ENCODE assay signal across 28 cellular contexts in the genomic region with DNA sequence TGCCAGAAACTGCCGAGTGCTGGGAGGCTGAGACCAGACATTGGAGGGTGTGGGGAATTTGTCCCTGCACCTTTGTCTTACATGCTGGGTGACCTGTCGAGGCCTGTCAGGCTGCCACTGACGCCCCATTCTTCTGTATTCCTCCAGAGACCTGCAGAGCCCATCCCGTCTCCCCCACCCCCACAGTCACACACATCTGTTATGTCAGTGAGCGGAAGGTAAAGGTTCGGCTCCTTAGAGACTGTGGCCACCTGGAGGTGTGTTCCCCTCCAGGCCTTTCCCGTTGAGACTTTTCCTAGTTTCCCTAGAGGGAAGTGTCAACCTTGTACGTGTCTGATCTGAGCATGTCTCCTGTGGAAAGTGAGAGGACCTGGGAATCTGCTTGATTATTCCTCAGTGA.
DNase-seq lines count a peak whose midpoint lies in the region; ATAC-seq and TF ChIP-seq lines count a peak whose summit lies in the region.
"Had no signal": no experiment of that assay in that cellular context is flagged by ENCODE, and none has a peak within 500 bp of the region (broad histone marks: within the 10 kb centered on the region; RNA-seq: fewer than 3 reads in every experiment).

No MANE protein-coding gene starts in this region.

- CTCF ChIA-PET in mammary epithelial cell (lab: Charles Lee; ENCODE audit: low non-redundant PET) = no interaction called here
- CTCF ChIA-PET in MCF 10A (lab: Yijun Ruan, JAX) = interaction anchor here (0.6 kb wide), 1 partner anchor 63 kb away, joined by 3 read pairs; no protein-coding TSS in a partner anchor
- CTCF ChIA-PET in WTC11 (lab: Charles Lee) = interaction anchor here (0.6 to 1.2 kb wide), 3 partner anchors 26 to 112 kb away, joined by 3 read pairs; no protein-coding TSS in a partner anchor

- in situ Hi-C loops in mammary epithelial cell (cut with MboI; ENCODE audit: low sequenced_read_pairs in 2 of 2) = no loop called here

- no peak overlapping the region for H3K4me3 ChIP-seq in mammary epithelial cell (replicated peaks in 1 of 3; ENCODE audit: insufficient read depth in 1 of 3, low read depth in 2 of 3, low read length in 3 of 3)
- no peak overlapping the region for H3K4me3 ChIP-seq in urinary bladder (ENCODE audit: low read depth, low read length)
- H3K4me3 ChIP-seq: body of pancreas, right lobe of liver, SK-N-MC, thoracic aorta, vagina had no signal

- intact Hi-C loops in mammary epithelial cell (cut with micrococcal nuclease) = no loop called here
- intact Hi-C loops in MCF 10A (cut with micrococcal nuclease) = no loop called here

- H3K36me3 ChIP-seq in mammary epithelial cell (ENCODE audit: insufficient read depth, low read length) (no peaks in the 10 kb centered on the region), urinary bladder (ENCODE audit: insufficient read depth) (no peaks in the 10 kb centered on the region)
- H3K36me3 ChIP-seq: right lobe of liver, thoracic aorta, vagina had no signal

- H3K4me2 ChIP-seq in mammary epithelial cell (ENCODE audit: insufficient read depth, low read depth, low read length) = peak overlapping the region; percentile 9

- H3K9me3 ChIP-seq in mammary epithelial cell (replicated peaks; ENCODE audit: insufficient read depth, low read length) = no peaks in the 10 kb centered on the region
- H3K9me3 ChIP-seq: body of pancreas, neutrophil, right lobe of liver, thoracic aorta, vagina had no signal

- H3K4me1 ChIP-seq in mammary epithelial cell (ENCODE audit: insufficient read depth, low read length) (peaks cover 49% of the 10 kb centered on the region), foreskin keratinocyte (peaks cover 32% of the 10 kb centered on the region), urinary bladder (ENCODE audit: insufficient read depth) (no peaks in the 10 kb centered on the region)

- BruUV-seq in mammary epithelial cell (replicated peaks; lab: Mats Ljungman, UMichigan) (no TSS peak), MCF 10A (replicated peaks; lab: Mats Ljungman, UMichigan) (no TSS peak)

- H3K36me3 Mint-ChIP-seq in MCF 10A (ENCODE audit: insufficient read depth, unreplicated experiment) = peaks cover 8% of the 10 kb centered on the region
- peaks cover 18% of the 10 kb centered on the region for H3K36me3 Mint-ChIP-seq in WTC11
- H3K36me3 Mint-ChIP-seq: activated naive CD4-positive, alpha-beta T cell treated with anti-CD3 and anti-CD28 coated beads, Interleukin-2, amount 10 ng/mL, durations not matched to agents 7 days and 5 days had no signal

- H3K27me3 Mint-ChIP-seq in MCF 10A (ENCODE audit: insufficient read depth, unreplicated experiment) = no peaks in the 10 kb centered on the region
- H3K27me3 Mint-ChIP-seq in WTC11 (ENCODE audit: low read depth) = no peaks in the 10 kb centered on the region
- H3K27me3 Mint-ChIP-seq: stimulated activated naive CD8-positive, alpha-beta T cell treated with anti-CD3 and anti-CD28 coated beads, Interleukin-15, amount 100 ng/mL, for 72 hours had no signal

- POLR2A ChIA-PET in MCF 10A (lab: Yijun Ruan, JAX) = no interaction called here
- POLR2A ChIA-PET in WTC11 (lab: Charles Lee) = no interaction called here

- WGBS in mammary epithelial cell (ENCODE audit: low coverage, missing lambda C conversion rate) = 17% methylated on average over 6 of the region's 8 CpGs
- WGBS in urinary bladder = 86% methylated on average over 8 of the region's 8 CpGs

- H3K79me2 ChIP-seq in mammary epithelial cell (ENCODE audit: insufficient read depth, low read length) = no peaks in the 10 kb centered on the region

- ATAC-seq in WTC11 = peak; percentile 79
- peak; percentile 66 for ATAC-seq in foreskin keratinocyte
- no peak for ATAC-seq in HG02571 (IDR thresholded peaks at IDR 0.05; ENCODE audit: unreplicated experiment)
- ATAC-seq: body of pancreas; naive thymus-derived CD4-positive, alpha-beta T cell; right lobe of liver; stimulated activated naive CD8-positive, alpha-beta T cell treated with anti-CD3 and anti-CD28 coated beads, Interleukin-15, amount 100 ng/mL, for 72 hours had no signal

- H3K4me1 Mint-ChIP-seq in MCF 10A (ENCODE audit: insufficient read depth, unreplicated experiment) (peaks cover 17% of the 10 kb centered on the region), WTC11 (peaks cover 46% of the 10 kb centered on the region)
- H3K4me1 Mint-ChIP-seq: activated naive CD4-positive, alpha-beta T cell treated with anti-CD3 and anti-CD28 coated beads, Interleukin-2, amount 10 ng/mL, durations not matched to agents 7 days and 5 days; CD14-positive monocyte had no signal

- H3K27me3 ChIP-seq in mammary epithelial cell (ENCODE audit: insufficient read depth, low read length) = no peaks in the 10 kb centered on the region
- H3K27me3 ChIP-seq in foreskin keratinocyte = no peaks in the 10 kb centered on the region
- H3K27me3 ChIP-seq: body of pancreas, neutrophil, right lobe of liver, vagina had no signal

- H3K27ac Mint-ChIP-seq in MCF 10A (ENCODE audit: low read depth, unreplicated experiment) (no peak overlapping the region), WTC11 (peak overlapping the region; percentile 71; the same call in 1 of the 2 replicates)
- H3K27ac Mint-ChIP-seq: activated naive CD4-positive, alpha-beta T cell treated with anti-CD3 and anti-CD28 coated beads, Interleukin-2, amount 10 ng/mL, durations not matched to agents 7 days and 5 days; CD14-positive monocyte; naive thymus-derived CD4-positive, alpha-beta T cell; stimulated activated naive CD8-positive, alpha-beta T cell treated with anti-CD3 and anti-CD28 coated beads, Interleukin-15, amount 100 ng/mL, for 72 hours had no signal

- dilution Hi-C loops in mammary epithelial cell (cut with HindIII; ENCODE audit: low sequenced_read_pairs) = no loop called here

- H3K9me3 Mint-ChIP-seq in MCF 10A (ENCODE audit: unreplicated experiment) (no peaks in the 10 kb centered on the region), WTC11 (0 out of 2 replicates have a peak, but pooled peaks cover 2% of the 10 kb centered on the region)
- H3K9me3 Mint-ChIP-seq: activated naive CD4-positive, alpha-beta T cell treated with anti-CD3 and anti-CD28 coated beads, Interleukin-2, amount 10 ng/mL, durations not matched to agents 7 days and 5 days; CD14-positive monocyte; naive thymus-derived CD4-positive, alpha-beta T cell; stimulated activated naive CD8-positive, alpha-beta T cell treated with anti-CD3 and anti-CD28 coated beads, Interleukin-15, amount 100 ng/mL, for 72 hours had no signal

- H4K20me1 ChIP-seq in mammary epithelial cell (ENCODE audit: insufficient read depth, low read length) = no peaks in the 10 kb centered on the region

- H3K4me3 Mint-ChIP-seq in MCF 10A (ENCODE audit: unreplicated experiment) (no peak overlapping the region), WTC11 (no peak overlapping the region)
- H3K4me3 Mint-ChIP-seq: activated naive CD4-positive, alpha-beta T cell treated with anti-CD3 and anti-CD28 coated beads, Interleukin-2, amount 10 ng/mL, durations not matched to agents 7 days and 5 days; CD14-positive monocyte; naive thymus-derived CD4-positive, alpha-beta T cell; stimulated activated naive CD8-positive, alpha-beta T cell treated with anti-CD3 and anti-CD28 coated beads, Interleukin-15, amount 100 ng/mL, for 72 hours had no signal

- H3K27ac ChIP-seq in mammary epithelial cell (ENCODE audit: insufficient read depth, low read depth, low read length) (no peak overlapping the region), foreskin keratinocyte (peak overlapping the region; percentile 59), urinary bladder (ENCODE audit: low read depth) (peak overlapping the region; percentile 44)
- H3K27ac ChIP-seq: body of pancreas, neutrophil, right lobe of liver, SK-N-MC, thoracic aorta, vagina had no signal

- peak overlapping the region; percentile 61 for H2AFZ ChIP-seq in mammary epithelial cell (ENCODE audit: low read depth, low read length)

- DNase-seq in mammary epithelial cell (peak; percentile 74), MCF 10A (ENCODE audit: unreplicated experiment) (no peak), WTC11 (ENCODE audit: low spot score) (no peak), foreskin keratinocyte (peak; percentile 79 to 84), T-helper 2 cell (no peak), DMS79 treated with DMSO at 0.1 percent for 48 hours (lab: John Stamatoyannopoulos, UW) (no peak)
- DNase-seq: activated CD4-positive, alpha-beta T cell treated with anti-CD3 and anti-CD28 coated beads, Interleukin-2, amount 50 U/mL, for 4 hours; activated naive CD4-positive, alpha-beta T cell treated with anti-CD3 and anti-CD28 coated beads, Interleukin-2, amount 10 ng/mL, durations not matched to agents 7 days and 5 days; body of pancreas; GF-D8; head of caudate nucleus; Karpas-422; midbrain; naive thymus-derived CD4-positive, alpha-beta T cell; NCI-H1436; NCI-H2081; NCI-H446; right lobe of liver; stimulated activated CD8-positive, alpha-beta memory T cell treated with anti-CD3 and anti-CD28 coated beads, Interleukin-4, amount 100 ng/mL, for 48 hours; stimulated activated naive CD8-positive, alpha-beta T cell treated with anti-CD3 and anti-CD28 coated beads, Interleukin-15, amount 100 ng/mL, for 72 hours; T-helper 1 cell had no signal

- H3K9ac ChIP-seq in mammary epithelial cell (ENCODE audit: insufficient read depth, low read length) = no peak overlapping the region

- TF ChIP-seq CTCF in mammary epithelial cell (conservative IDR thresholded peaks at IDR 0.05 in 1 of 2, IDR thresholded peaks at IDR 0.05 in 1 of 2; ENCODE audit: extremely low read depth in 1 of 2, insufficient read depth in 1 of 2, low read depth in 1 of 2, low read length in 2 of 2) (peak in 1 of 2 donors; percentile 22), MCF 10A (IDR thresholded peaks at IDR 0.05; ENCODE audit: unreplicated experiment) (no peak), WTC11 (IDR thresholded peaks at IDR 0.05) (no peak), foreskin keratinocyte (conservative IDR thresholded peaks at IDR 0.05) (peak; percentile 41)

TF ChIP-seq in WTC11, 78 proteins besides CTCF, POLR2A, EP300 and RAD21 (continues in another document):
- TF ChIP-seq ZNF121 (CRISPR knock-in tag; IDR thresholded peaks at IDR 0.05) = no peak

Comparison
In these comparisons a context has a peak if more than half of its experiments do, and no peak if none do; other contexts are left out.
1. DNase-seq: peak in mammary epithelial cell (single experiment) and foreskin keratinocyte (2 of 2); none in MCF 10A (single experiment), WTC11 (single experiment), T-helper 2 cell (0 of 5) and DMS79 treated with DMSO at 0.1 percent for 48 hours (single experiment).